25 cellular contexts compared by ENCODE assay signal in genomic region chr22:48695251-48695650, GRCh38.
A peak's percentile ranks its signal among the peaks of the same experiment; 100 is the strongest.
DNase-seq lines count a peak whose midpoint lies in the region; FAIRE-seq and TF ChIP-seq lines count a peak whose summit lies in the region.
"Had no signal": no experiment of that assay in that cellular context is flagged by ENCODE, and none has a peak within 500 bp of the region (broad histone marks: within the 10 kb centered on the region; RNA-seq: fewer than 3 reads in every experiment).

No MANE protein-coding gene starts in this region.

- FAIRE-seq in HTR-8/SVneo (lab: Jason Lieb, UNC), result no peak
- FAIRE-seq: A204.1 had no signal

- no peak overlapping the region for H4K8ac ChIP-seq in H9 (replicated peaks; ENCODE audit: insufficient read length, low read depth, low read length)

- H3K4me2 ChIP-seq in H9 (ENCODE audit: insufficient read depth, insufficient read length, low read length), result no peak overlapping the region
- H3K4me2 ChIP-seq: BLaER1 treated with 17β-estradiol and CSF1 and Interleukin-3, amounts not matched to agents 10 nM and 100 nM; PC-9; SK-N-SH had no signal

- no peak overlapping the region for H2AK5ac ChIP-seq in H9 (ENCODE audit: insufficient read length, low read length)

- no peak overlapping the region for H3K27ac ChIP-seq in H9 (ENCODE audit: insufficient read length, low read depth, low read length)
- H3K27ac ChIP-seq: BLaER1 treated with 17β-estradiol and CSF1 and Interleukin-3, amounts not matched to agents 10 nM and 100 nM; PC-9 had no signal

- H3T11ph ChIP-seq in H9 (ENCODE audit: low read length), result no peak overlapping the region

- H2BK5ac ChIP-seq in H9 (ENCODE audit: insufficient read length, low read length), result no peak overlapping the region

- no peaks in the 10 kb centered on the region for H3K9me3 Mint-ChIP-seq in brain
- H3K9me3 Mint-ChIP-seq in H9, result no peaks in the 10 kb centered on the region; a peak in 1 of 5 replicates

- H2AFZ ChIP-seq in H9 (ENCODE audit: low read length), result no peak overlapping the region
- H2AFZ ChIP-seq: PC-9 had no signal

- no peak overlapping the region for H3K23ac ChIP-seq in H9 (ENCODE audit: insufficient read length, low read depth, low read length)

- H3K18ac ChIP-seq in H9 (ENCODE audit: insufficient read length, low read depth, low read length), result no peak overlapping the region

- no peak overlapping the region for H2BK12ac ChIP-seq in H9 (ENCODE audit: insufficient read length, low read depth, low read length)

- H4K91ac ChIP-seq in H9 (ENCODE audit: insufficient read length, low read depth, low read length), result no peak overlapping the region

- H3K36me3 Mint-ChIP-seq in brain (no peaks in the 10 kb centered on the region), H9 (ENCODE audit: insufficient read depth in 1 of 3, low read depth in 3 of 3) (no peaks in the 10 kb centered on the region)
- H3K36me3 Mint-ChIP-seq: CD4-positive, alpha-beta memory T cell had no signal

- no peak overlapping the region for H3K4me3 Mint-ChIP-seq in brain
- no peak overlapping the region; a peak in 1 of 5 replicates for H3K4me3 Mint-ChIP-seq in H9
- H3K4me3 Mint-ChIP-seq: CD4-positive, alpha-beta memory T cell had no signal

- no peaks in the 10 kb centered on the region for H3K79me1 ChIP-seq in H9 (ENCODE audit: insufficient read depth, low read depth, low read length, poor library complexity, severe bottlenecking)

- H4K20me1 ChIP-seq in H9 (ENCODE audit: control insufficient read depth, insufficient read depth, insufficient read length), result no peaks in the 10 kb centered on the region

- H3K4me1 ChIP-seq in H9 (ENCODE audit: insufficient read depth, low read length), result no peaks in the 10 kb centered on the region
- H3K4me1 ChIP-seq: Caco-2 had no signal

- H3K27me3 ChIP-seq in H9 (ENCODE audit: insufficient read depth, low read length), result no peaks in the 10 kb centered on the region
- H3K27me3 ChIP-seq: BLaER1 treated with 17β-estradiol and CSF1 and Interleukin-3, amounts not matched to agents 10 nM and 100 nM had no signal

- peaks cover 3% of the 10 kb centered on the region for H3K23me2 ChIP-seq in H9 (ENCODE audit: insufficient read length, low read depth, low read length, poor library complexity, severe bottlenecking)

- no peak overlapping the region for H2BK120ac ChIP-seq in H9 (ENCODE audit: low read depth, low read length, poor library complexity, severe bottlenecking)

- no peak overlapping the region for H2BK20ac ChIP-seq in H9 (ENCODE audit: low read depth, low read length, poor library complexity, severe bottlenecking)

- H3K14ac ChIP-seq in H9 (ENCODE audit: insufficient read depth, low read length), result no peak overlapping the region

- H3K4me1 Mint-ChIP-seq in brain, result peaks cover 30% of the 10 kb centered on the region
- H3K4me1 Mint-ChIP-seq in H9, result no peaks in the 10 kb centered on the region
- H3K4me1 Mint-ChIP-seq: CD4-positive, alpha-beta memory T cell had no signal

- no peak for TF ChIP-seq CTCF in brain (conservative IDR thresholded peaks at IDR 0.05)
- no peak for TF ChIP-seq CTCF in H9 (conservative IDR thresholded peaks at IDR 0.05)

- H3K9ac ChIP-seq in H9 (ENCODE audit: extremely low read depth, insufficient read length, low read length), result no peak overlapping the region
- H3K9ac ChIP-seq: BLaER1 treated with 17β-estradiol and CSF1 and Interleukin-3, amounts not matched to agents 10 nM and 100 nM; SK-N-SH had no signal

- no peak overlapping the region for H3K4ac ChIP-seq in H9 (ENCODE audit: low read depth, low read length)

- H3K9me3 ChIP-seq in H9 (ENCODE audit: control insufficient read depth, low read depth, low read length), result no peaks in the 10 kb centered on the region
- H3K9me3 ChIP-seq: BLaER1 treated with 17β-estradiol and CSF1 and Interleukin-3, amounts not matched to agents 10 nM and 100 nM; Caco-2; SK-N-SH had no signal

- H3K27me3 Mint-ChIP-seq in brain, result no peaks in the 10 kb centered on the region
- no peaks in the 10 kb centered on the region for H3K27me3 Mint-ChIP-seq in H9 (ENCODE audit: low read depth)
- H3K27me3 Mint-ChIP-seq: CD4-positive, alpha-beta memory T cell had no signal

- H3K27ac Mint-ChIP-seq in brain (peak overlapping the region in 4 of 5 experiments; percentile 28 to 81 (median 57)), H9 (peak overlapping the region in 1 of 3 experiments; percentile 84; a peak in 1 of 7 replicates)
- H3K27ac Mint-ChIP-seq: CD4-positive, alpha-beta memory T cell had no signal

- no CpG with 5 or more reads among the region's 6 CpGs for WGBS in H9 (ENCODE audit: extremely low coverage, insufficient read length, low lambda C conversion rate)

- no peaks in the 10 kb centered on the region for H3K79me2 ChIP-seq in H9 (ENCODE audit: insufficient read depth, low read length)

- peak; percentile 71 for DNase-seq in AG08395 (ENCODE audit: low spot score)
- peak; percentile 76 for DNase-seq in GM03348 (ENCODE audit: low spot score)
- peak; percentile 21 for DNase-seq in stromal cell of bone marrow (ENCODE audit: low read depth)
- DNase-seq in mucosa of gallbladder (ENCODE audit: low spot score), result no peak
- no peak for DNase-seq in H9
- no peak for DNase-seq in HTR-8/SVneo (ENCODE audit: insufficient read length, low spot score)
- DNase-seq: Caco-2; CD4-positive, alpha-beta memory T cell; DMS 273 treated with DMSO at 0.1 percent for 48 hours; DND-41; GOT3; Karpas-422; MV-4-11; NCI-H1105 treated with DMSO at 0.1 percent for 48 hours; NCI-H2029 treated with DMSO at 0.1 percent for 48 hours; NCI-H226; NCI-H510A treated with DMSO at 0.1 percent for 48 hours; NCI-H748 treated with DMSO at 0.1 percent for 48 hours; PC-9; RPMI8226; SHP77 treated with DMSO at 0.1 percent for 48 hours; SK-N-SH had no signal

- no peak overlapping the region for H3K56ac ChIP-seq in H9 (ENCODE audit: insufficient read length, low read depth, low read length)

- H2BK15ac ChIP-seq in H9 (ENCODE audit: low read depth, low read length), result no peak overlapping the region

- H4K5ac ChIP-seq in H9 (ENCODE audit: insufficient read length, low read depth, low read length), result no peak overlapping the region

Comparison
In these comparisons a context has a peak if more than half of its experiments do, and no peak if none do; other contexts are left out.
1. DNase-seq: peak in AG08395 (single experiment), GM03348 (single experiment) and stromal cell of bone marrow (single experiment); none in mucosa of gallbladder (single experiment), H9 (single experiment) and HTR-8/SVneo (single experiment).